8 cellular contexts compared by ENCODE assay signal in genomic region chrX:68831405-68832100, GRCh38. TPM values are rescaled to one million over a fixed set of nuclear protein-coding genes. Genes with fewer than 3 reads are reported as not detected.
DNase-seq lines count a peak whose midpoint lies in the region; ATAC-seq, FAIRE-seq and TF ChIP-seq lines count a peak whose summit lies in the region.

No MANE protein-coding gene starts in this region.

- no peaks in the 10 kb centered on the region for H3K9me3 ChIP-seq in astrocyte (ENCODE audit: insufficient read depth, low read depth, low read length)
- H3K9me3 ChIP-seq in HepG2 (ENCODE audit: low read length) = no peaks in the 10 kb centered on the region
- no peaks in the 10 kb centered on the region for H3K9me3 ChIP-seq in suprapubic skin

- peak overlapping the region; percentile 49 for H3K4me3 Mint-ChIP-seq in activated CD4-positive, alpha-beta T cell treated with anti-CD3 and anti-CD28 coated beads, Interleukin-2, amount 10 ng/mL, durations not matched to agents 7 days and 5 days
- H3K4me3 Mint-ChIP-seq in astrocyte (ENCODE audit: unreplicated experiment) = peak overlapping the region; percentile 89

- 63% methylated on average over 2 of the region's 7 CpGs for WGBS in HepG2 (ENCODE audit: low lambda C conversion rate)
- WGBS in suprapubic skin = 28% methylated on average over 7 of the region's 7 CpGs

- no TSS peak for BruUV-seq in HepG2 (replicated peaks; lab: Mats Ljungman, UMichigan)

- H3K4me1 ChIP-seq in astrocyte (ENCODE audit: insufficient read depth, low read length) = peaks cover 20% of the 10 kb centered on the region
- H3K4me1 ChIP-seq in HepG2 (ENCODE audit: insufficient read depth, low read length) = peaks cover 11% of the 10 kb centered on the region
- H3K4me1 ChIP-seq in suprapubic skin = peaks cover 38% of the 10 kb centered on the region

- TF ChIP-seq POLR2A in HepG2 (IDR thresholded peaks at IDR 0.05; ENCODE audit: insufficient read depth in 1 of 2, low read depth in 2 of 2, low read length in 2 of 2) (no peak), suprapubic skin (IDR thresholded peaks at IDR 0.05) (no peak), erythroblast (IDR thresholded peaks at IDR 0.05; ENCODE audit: low read length) (no peak)

- TF ChIP-seq CTCF in astrocyte (IDR thresholded peaks at IDR 0.05; ENCODE audit: insufficient read depth, low read depth, low read length) (no peak), HepG2 (CRISPR knock-in tag; IDR thresholded peaks at IDR 0.05) (no peak), suprapubic skin (IDR thresholded peaks at IDR 0.05) (no peak)

- peaks cover 21% of the 10 kb centered on the region for H3K4me1 Mint-ChIP-seq in activated CD4-positive, alpha-beta T cell treated with anti-CD3 and anti-CD28 coated beads, Interleukin-2, amount 10 ng/mL, durations not matched to agents 7 days and 5 days
- peaks cover 3% of the 10 kb centered on the region for H3K4me1 Mint-ChIP-seq in astrocyte (ENCODE audit: low read depth, unreplicated experiment)

- TF ChIP-seq EP300 in HepG2 (IDR thresholded peaks at IDR 0.05; ENCODE audit: low read depth in 2 of 2, low read length in 2 of 2) (no peak), HepG2 (CRISPR knock-in tag; IDR thresholded peaks at IDR 0.05; ENCODE audit: borderline replicate concordance) (no peak), suprapubic skin (IDR thresholded peaks at IDR 0.05) (no peak)

- H3K4me2 ChIP-seq in astrocyte (ENCODE audit: low read length) (peak overlapping the region; percentile 90), HepG2 (ENCODE audit: low read depth, low read length) (peak overlapping the region; percentile 32; the same call in 1 of the 2 replicates)

- in situ Hi-C loops in HepG2 (cut with HindIII; ENCODE audit: extremely low pct_ligation_motif_present, low pct_unique_long_range_greater_than_20kb) = no loop called here

- peaks cover 60% of the 10 kb centered on the region for H3K79me2 ChIP-seq in astrocyte (ENCODE audit: insufficient read depth, low read length)
- no peaks in the 10 kb centered on the region for H3K79me2 ChIP-seq in HepG2 (ENCODE audit: insufficient read depth, low read length)

- no peaks in the 10 kb centered on the region for H3K9me3 Mint-ChIP-seq in activated CD4-positive, alpha-beta T cell treated with anti-CD3 and anti-CD28 coated beads, Interleukin-2, amount 10 ng/mL, durations not matched to agents 7 days and 5 days
- no peaks in the 10 kb centered on the region for H3K9me3 Mint-ChIP-seq in astrocyte (ENCODE audit: unreplicated experiment)

- CTCF ChIA-PET in activated CD4-positive, alpha-beta T cell treated with anti-CD3 and anti-CD28 coated beads, Interleukin-2, amount 10 ng/mL, durations not matched to agents 7 days and 5 days (lab: Charles Lee) = no interaction called here
- CTCF ChIA-PET in HepG2 (lab: Yijun Ruan, JAX; ENCODE audit: low intra/inter-chr PET ratio, low total read pairs) = no interaction called here

- no peaks in the 10 kb centered on the region for H3K36me3 ChIP-seq in astrocyte (ENCODE audit: insufficient read depth, low read length)
- H3K36me3 ChIP-seq in HepG2 (replicated peaks in 1 of 2; ENCODE audit: control insufficient read depth in 1 of 2, insufficient read depth in 2 of 2, low read length in 2 of 2) = no peaks in the 10 kb centered on the region
- no peaks in the 10 kb centered on the region for H3K36me3 ChIP-seq in suprapubic skin

- no peak for ATAC-seq in HepG2

- no peak overlapping the region for H3K27ac ChIP-seq in astrocyte (ENCODE audit: low read depth, low read length)
- H3K27ac ChIP-seq in HepG2 (ENCODE audit: extremely low read length, insufficient read depth, low read length) = no peak overlapping the region
- H3K27ac ChIP-seq in suprapubic skin = peak overlapping the region; percentile 82

- DNase-seq in activated CD4-positive, alpha-beta T cell treated with anti-CD3 and anti-CD28 coated beads, Interleukin-2, amount 10 ng/mL, durations not matched to agents 7 days and 5 days = no peak
- no peak for DNase-seq in activated CD4-positive, alpha-beta T cell treated with anti-CD3 and anti-CD28 coated beads for 48 hours
- DNase-seq in astrocyte (ENCODE audit: low read depth) = no peak
- DNase-seq in HepG2 (ENCODE audit: low spot score) = no peak
- DNase-seq in suprapubic skin (ENCODE audit: low spot score in 2 of 2) = peak in 1 of 2 donors; percentile 15
- DNase-seq in cerebellar nuclear complex (lab: John Stamatoyannopoulos, UW) = no peak
- DNase-seq in HTR-8/SVneo (ENCODE audit: insufficient read length, low spot score) = no peak
- DNase-seq in erythroblast (lab: John Stamatoyannopoulos, UW) = no peak

- TF ChIP-seq RAD21 in HepG2 (CRISPR knock-in tag; IDR thresholded peaks at IDR 0.05) = no peak

- peaks cover 3% of the 10 kb centered on the region for H3K27me3 Mint-ChIP-seq in activated CD4-positive, alpha-beta T cell treated with anti-CD3 and anti-CD28 coated beads, Interleukin-2, amount 10 ng/mL, durations not matched to agents 7 days and 5 days
- H3K27me3 Mint-ChIP-seq in astrocyte (ENCODE audit: low read depth, unreplicated experiment) = peaks cover 2% of the 10 kb centered on the region

- intact Hi-C loops in HepG2 (cut with micrococcal nuclease; ENCODE audit: unreplicated experiment) = no loop called here

- no peak overlapping the region for H3K27ac Mint-ChIP-seq in activated CD4-positive, alpha-beta T cell treated with anti-CD3 and anti-CD28 coated beads, Interleukin-2, amount 10 ng/mL, durations not matched to agents 7 days and 5 days
- H3K27ac Mint-ChIP-seq in astrocyte (ENCODE audit: unreplicated experiment) = peak overlapping the region; percentile 86

- H2AFZ ChIP-seq in astrocyte (ENCODE audit: low read depth, low read length) (no peak overlapping the region), HepG2 (ENCODE audit: low read length) (no peak overlapping the region)

- H3K27me3 ChIP-seq in astrocyte (ENCODE audit: insufficient read depth, low read length) (no peaks in the 10 kb centered on the region), HepG2 (ENCODE audit: control insufficient read depth in 1 of 2, insufficient read depth in 2 of 2, low read length in 2 of 2) (no peaks in the 10 kb centered on the region), suprapubic skin (no peaks in the 10 kb centered on the region)

- H3K4me3 ChIP-seq in astrocyte (ENCODE audit: insufficient read depth, low read depth, low read length) (peak overlapping the region; percentile 46), HepG2 (replicated peaks in 1 of 3; ENCODE audit: insufficient read depth in 1 of 3, low read depth in 2 of 3, low read length in 3 of 3) (peak overlapping the region in 1 of 3 experiments; percentile 16; a peak in 2 of 6 replicates), suprapubic skin (peak overlapping the region; percentile 80)

- POLR2A ChIA-PET in activated CD4-positive, alpha-beta T cell treated with anti-CD3 and anti-CD28 coated beads, Interleukin-2, amount 10 ng/mL, durations not matched to agents 7 days and 5 days (lab: Charles Lee) = no interaction called here
- POLR2A ChIA-PET in HepG2 (lab: Yijun Ruan, JAX) = no interaction called here

- peak overlapping the region; percentile 80 for H3K9ac ChIP-seq in astrocyte (ENCODE audit: low read length)
- no peak overlapping the region for H3K9ac ChIP-seq in HepG2 (ENCODE audit: insufficient read depth, low read depth, low read length)

- H4K20me1 ChIP-seq in astrocyte (ENCODE audit: insufficient read depth, low read length) (peaks cover 50% of the 10 kb centered on the region), HepG2 (ENCODE audit: insufficient read depth, low read length) (no peaks in the 10 kb centered on the region)

- FAIRE-seq in astrocyte (lab: Jason Lieb, UNC) (peak; percentile 52), HepG2 (lab: Jason Lieb, UNC) (no peak), HTR-8/SVneo (lab: Jason Lieb, UNC) (no peak)

- H3K36me3 Mint-ChIP-seq in activated CD4-positive, alpha-beta T cell treated with anti-CD3 and anti-CD28 coated beads, Interleukin-2, amount 10 ng/mL, durations not matched to agents 7 days and 5 days (ENCODE audit: low read depth) = no peaks in the 10 kb centered on the region
- H3K36me3 Mint-ChIP-seq in astrocyte (ENCODE audit: low read depth, unreplicated experiment) = no peaks in the 10 kb centered on the region

TF ChIP-seq in HepG2, 621 proteins besides CTCF, POLR2A, EP300 and RAD21 (continues in another document):
- TF ChIP-seq GATAD1 (CRISPR knock-in tag; IDR thresholded peaks at IDR 0.05) = no peak

RNA-seq across cellular contexts. Expression of gene EFNB1, which starts 2.7 kb away (rescaled TPM):
- 1 to 10 TPM; 3.8 to 4.6 TPM for total RNA-seq in activated CD4-positive, alpha-beta T cell treated with anti-CD3 and anti-CD28 coated beads, Interleukin-2, amount 10 ng/mL, durations not matched to agents 7 days and 5 days
- total RNA-seq in astrocyte (23.0 and 23.3 TPM in 2 replicates), HepG2 (2016; rRNA removed; fragmentation: Illumina TruSeq; extraction: Trizol) (2.9 and 4.1 TPM in 2 replicates), suprapubic skin (100 to 1,000 TPM in 1 of 4 donors, 10 to 100 TPM in 3; 78.4 to 103 (median 89.8) TPM)
- 0.18 and 0.30 TPM in 2 replicates for total RNA-seq in HepG2 (2016; cell fraction: cytosol; rRNA removed; fragmentation: Illumina TruSeq; extraction: Trizol; ENCODE audit: low read depth)
- 2.9 and 4.4 TPM in 2 replicates for total RNA-seq in HepG2 (2016; cell fraction: insoluble cytoplasmic fraction; rRNA removed; fragmentation: Illumina TruSeq; extraction: Trizol)
- 1.1 and 1.5 TPM in 2 replicates for total RNA-seq in HepG2 (2016; cell fraction: membrane; rRNA removed; fragmentation: Illumina TruSeq; extraction: Trizol)
- 2.9 and 3.3 TPM in 2 replicates for total RNA-seq in HepG2 (2016; cell fraction: nucleus; rRNA removed; fragmentation: Illumina TruSeq; extraction: Trizol)
- 4.0 and 4.8 TPM in 2 replicates for polyA plus RNA-seq in HepG2 (2011; rRNA removed)
- 4.1 and 5.7 TPM in 2 replicates for polyA plus RNA-seq in HepG2 (2011; cell fraction: cytosol; rRNA removed)
- polyA plus RNA-seq in HepG2 (2011; cell fraction: nucleus; rRNA removed) = 2.7 TPM in 2 replicates
- polyA plus RNA-seq in HepG2 (2012) = 2.0 and 2.2 TPM in 2 replicates
- polyA plus RNA-seq in HepG2 (2016; cell fraction: cytosol; fragmentation: Illumina TruSeq; extraction: Trizol; ENCODE audit: low read depth) = 0.27 and 0.29 TPM in 2 replicates
- polyA plus RNA-seq in HepG2 (2016; cell fraction: insoluble cytoplasmic fraction; fragmentation: Illumina TruSeq; extraction: Trizol; ENCODE audit: low read depth) = 3.2 and 3.3 TPM in 2 replicates
- polyA plus RNA-seq in HepG2 (2016; cell fraction: membrane; fragmentation: Illumina TruSeq; extraction: Trizol; ENCODE audit: low read depth) = 0.80 and 0.81 TPM in 2 replicates
- polyA plus RNA-seq in HepG2 (2016; cell fraction: nucleus; fragmentation: Illumina TruSeq; extraction: Trizol; ENCODE audit: insufficient read depth, low read depth) = 4.7 and 5.3 TPM in 2 replicates
- polyA minus RNA-seq in HepG2 (2011; rRNA and poly(A)+ RNA removed; ENCODE audit: low replicate concordance) = 4.5 and 5.5 TPM in 2 replicates
- polyA minus RNA-seq in HepG2 (2011; cell fraction: cytosol; rRNA and poly(A)+ RNA removed) = 2.8 and 3.1 TPM in 2 replicates
- 0.90 and 1.5 TPM in 2 replicates for polyA minus RNA-seq in HepG2 (2011; cell fraction: nucleus; rRNA and poly(A)+ RNA removed)
